In genomic region chr19:43464089-43464775, GRCh38 we compare ENCODE assay signal across 8 cellular contexts. TPM values are rescaled to one million over a fixed set of nuclear protein-coding genes. Genes with fewer than 3 reads are reported as not detected.
DNase-seq lines count a peak whose midpoint lies in the region; ATAC-seq, FAIRE-seq and TF ChIP-seq lines count a peak whose summit lies in the region.

No MANE protein-coding gene starts in this region.

- peak; percentile 79 for ATAC-seq in K562

- H3K4me1 ChIP-seq in K562 (replicated peaks in 1 of 2; ENCODE audit: control insufficient read depth in 2 of 2, insufficient read depth in 2 of 2, low read length in 2 of 2) (peaks cover 19 to 27% of the 10 kb centered on the region in 2 experiments), keratinocyte (ENCODE audit: control insufficient read depth, extremely low read depth, insufficient read depth, low read length) (peaks cover 41% of the 10 kb centered on the region)

- DNase-seq in GM13976 (ENCODE audit: low spot score) (peak; percentile 87), HEK293T (ENCODE audit: extremely low spot score) (peak; percentile 71), NCI-H82 treated with DMSO at 0.1 percent for 48 hours (lab: John Stamatoyannopoulos, UW; ENCODE audit: unreplicated experiment) (peak; percentile 31), K562 (ENCODE audit: extremely low read depth in 1 of 4, low spot score in 3 of 4) (peak; percentile 73 to 86 (median 82)), keratinocyte (ENCODE audit: low read depth, low spot score) (no peak), HuH-7.5 (ENCODE audit: low spot score) (no peak), pons (ENCODE audit: low spot score) (no peak)
- DNase-seq in stimulated activated CD4-positive, alpha-beta T cell treated with anti-CD3 and anti-CD28 coated beads, Interleukin-4, amount 100 ng/mL, for 24 hours, result peak; percentile 72

- H4K20me1 ChIP-seq in K562 (replicated peaks; ENCODE audit: control insufficient read depth, insufficient read depth, low read length), result no peaks in the 10 kb centered on the region
- H4K20me1 ChIP-seq in keratinocyte (ENCODE audit: control insufficient read depth, extremely low read depth, insufficient read depth, low read length), result no peaks in the 10 kb centered on the region

- H3K4me2 ChIP-seq in K562 (ENCODE audit: insufficient read depth, low read length) (peak overlapping the region; percentile 94), keratinocyte (ENCODE audit: control insufficient read depth, extremely low read depth, insufficient read depth, low read depth, low read length) (peak overlapping the region; percentile 95)

- H3K36me3 ChIP-seq in K562 (ENCODE audit: control insufficient read depth, insufficient read depth, low read length) (no peaks in the 10 kb centered on the region), keratinocyte (ENCODE audit: control insufficient read depth in 2 of 2, extremely low read depth in 1 of 2, insufficient read depth in 2 of 2, low read length in 2 of 2) (peaks cover 7 to 19% of the 10 kb centered on the region in 2 experiments)

- no peaks in the 10 kb centered on the region for H3K9me1 ChIP-seq in K562 (ENCODE audit: control insufficient read depth, insufficient read depth, low read length)
- H3K9me1 ChIP-seq in keratinocyte (ENCODE audit: control insufficient read depth, extremely low read depth, insufficient read depth, low read length), result peaks cover 2% of the 10 kb centered on the region

- H3K79me2 ChIP-seq in K562 (ENCODE audit: control insufficient read depth, insufficient read depth, low read length) (no peaks in the 10 kb centered on the region), keratinocyte (ENCODE audit: control insufficient read depth, insufficient read depth, low read length) (peaks cover 10% of the 10 kb centered on the region)

- H2AFZ ChIP-seq in K562 (ENCODE audit: low read depth, low read length), result peak overlapping the region; percentile 98
- H2AFZ ChIP-seq in keratinocyte (ENCODE audit: control insufficient read depth, low read length), result peak overlapping the region; percentile 92

- no peak for TF ChIP-seq EP300 in K562 (IDR thresholded peaks at IDR 0.05; ENCODE audit: low read length)

- TF ChIP-seq CTCF in GM13976 (IDR thresholded peaks at IDR 0.05; ENCODE audit: borderline replicate concordance, control extremely low read depth, extremely low read depth, insufficient read depth, missing control alignments) (no peak), K562 (IDR thresholded peaks at IDR 0.05 in 2 of 3, conservative IDR thresholded peaks at IDR 0.05 in 1 of 3; ENCODE audit: insufficient read depth in 2 of 3, low read depth in 1 of 3, low read length in 3 of 3) (no peak), keratinocyte (optimal IDR thresholded peaks at IDR 0.05 in 1 of 3, IDR thresholded peaks at IDR 0.05 in 1 of 3, conservative IDR thresholded peaks at IDR 0.05 in 1 of 3; ENCODE audit: extremely low read depth in 1 of 3, insufficient read depth in 2 of 3, low read length in 3 of 3) (no peak)

- peak; percentile 26 for FAIRE-seq in K562 (lab: Jason Lieb, UNC)
- FAIRE-seq in keratinocyte (lab: Jason Lieb, UNC), result no peak

- TF ChIP-seq POLR2A in K562 (conservative IDR thresholded peaks at IDR 0.05), result no peak

- TF ChIP-seq RAD21 in K562 (CRISPR knock-in tag; conservative IDR thresholded peaks at IDR 0.05 in 1 of 2, IDR thresholded peaks at IDR 0.05 in 1 of 2), result no peak

- H3K27me3 ChIP-seq in K562 (ENCODE audit: control insufficient read depth in 2 of 2, insufficient read depth in 2 of 2, low read length in 2 of 2) (peaks cover 17 to 18% of the 10 kb centered on the region in 2 experiments; a peak in 4 of 5 replicates), keratinocyte (ENCODE audit: control insufficient read depth, extremely low read depth, insufficient read depth, low read length) (no peaks in the 10 kb centered on the region)

- H3K27ac ChIP-seq in K562 (ENCODE audit: extremely low read depth, low read depth, low read length) (no peak overlapping the region), keratinocyte (ENCODE audit: control insufficient read depth, insufficient read depth, low read length) (peak overlapping the region; percentile 76)

- H3K9me3 ChIP-seq in K562 (replicated peaks; ENCODE audit: control insufficient read depth, insufficient read depth, low read depth, low read length), result no peaks in the 10 kb centered on the region
- H3K9me3 ChIP-seq in keratinocyte (ENCODE audit: control insufficient read depth, low read depth, low read length), result no peaks in the 10 kb centered on the region

- POLR2A ChIA-PET in HEK293T (lab: Yijun Ruan, JAX), result interaction anchor here (0.8 to 2.1 kb wide), 2 partner anchors 11 to 40 kb away, joined by 3 to 11 read pairs; partner anchors contain the start of gene PHLDB3
- POLR2A ChIA-PET in K562 (lab: Yijun Ruan, JAX), result interaction anchor here (1.2 to 2.1 kb wide), 4 partner anchors 9 to 41 kb away, joined by 5 to 20 read pairs (median 6); no protein-coding TSS in a partner anchor

- BruUV-seq in K562 (replicated peaks; lab: Mats Ljungman, UMichigan), result no TSS peak

- CTCF ChIA-PET in HEK293T (lab: Yijun Ruan, JAX), result interaction anchor here (0.7 to 1.1 kb wide), 2 partner anchors 17 to 68 kb away, joined by 3 to 4 read pairs; no protein-coding TSS in a partner anchor
- CTCF ChIA-PET in K562 (lab: Yijun Ruan, JAX; ENCODE audit: low intra/inter-chr PET ratio), result interaction anchor here (0.9 kb wide), 1 partner anchor 55 kb away, joined by 3 read pairs; no protein-coding TSS in a partner anchor

- H3K4me3 ChIP-seq in K562 (peak overlapping the region; percentile 67), keratinocyte (ENCODE audit: control insufficient read depth in 2 of 3, extremely low read depth in 1 of 3, insufficient read depth in 2 of 3, low read depth in 1 of 3, low read length in 3 of 3) (peak overlapping the region; percentile 63 to 84 (median 71))

- 8% methylated on average over 36 of the region's 36 CpGs for WGBS in K562 (ENCODE audit: insufficient coverage, low coverage, missing lambda C conversion rate)

- in situ Hi-C loops in GM13976 (cut with MboI; ENCODE audit: low sequenced_read_pairs, unreplicated experiment), result no loop called here
- in situ Hi-C loops in K562 (cut with MboI), result no loop called here

- H3K9ac ChIP-seq in K562 (ENCODE audit: insufficient read depth in 1 of 2, low read depth in 2 of 2, low read length in 2 of 2) (peak overlapping the region in 1 of 2 experiments; percentile 92; a peak in 3 of 4 replicates), keratinocyte (ENCODE audit: control insufficient read depth, extremely low read depth, insufficient read depth, low read length) (peak overlapping the region; percentile 90)

- dilution Hi-C loops in keratinocyte (cut with MboI; ENCODE audit: extremely low pct_ligation_motif_present, low sequenced_read_pairs), result no loop called here

- intact Hi-C loops in K562 (cut with micrococcal nuclease), result loop anchor here (5.0 kb wide), 1 partner anchor 38 kb away; the partner anchor contains the start of gene PHLDB3

RNA-seq across cellular contexts. Expression of gene LYPD3, which starts 1.2 kb away (rescaled TPM):
- 0.81 TPM in 1 of 2 replicates, not detected in the other for total RNA-seq in K562 (2011; cell fraction: chromatin; rRNA removed; ENCODE audit: low replicate concordance)
- total RNA-seq in K562 (2011; cell fraction: nucleolus; rRNA removed), result 0.26 and 0.67 TPM in 2 replicates
- 0.44 TPM in 1 of 2 replicates, not detected in the other for total RNA-seq in K562 (2011; cell fraction: nucleoplasm; rRNA removed)
- total RNA-seq in K562 (2014; rRNA removed) (0.18 and 0.20 TPM in 2 replicates), K562 (2014; rRNA removed; fragmentation: Illumina TruSeq; extraction: Trizol) (not detected in 2 replicates), K562 (2015; rRNA removed; fragmentation: Illumina TruSeq; extraction: Trizol) (0.22 TPM in 1 of 2 replicates, not detected in the other), K562 (2021) (0.31 and 0.33 TPM in 2 replicates)
- polyA plus RNA-seq in K562 (2011; rRNA removed) (0.28 and 0.64 TPM in 2 replicates), K562 (2014; fragmentation: Illumina TruSeq; extraction: Trizol) (0.26 and 0.27 TPM in 2 replicates), K562 (2014; fragmentation: Nextera tagmentation; extraction: Ambion mirVana) (under 1 TPM; 0.04 to 0.06 TPM), K562 (2014; rRNA removed) (0.17 and 0.19 TPM in 2 replicates), keratinocyte (163 to 303 TPM (median 166 TPM) in 3 replicates)
- polyA plus RNA-seq in K562 (2011; cell fraction: cytosol; rRNA removed), result 0.74 and 2.1 TPM in 2 replicates
- polyA plus RNA-seq in K562 (2011; cell fraction: nucleus; rRNA removed), result 1.2 and 1.6 TPM in 2 replicates
- polyA plus RNA-seq in K562 (2012), result 0.51 and 0.73 TPM in 2 replicates
- 0.11 and 0.12 TPM in 2 replicates for polyA minus RNA-seq in K562 (2011; rRNA and poly(A)+ RNA removed)
- not detected in 2 replicates for polyA minus RNA-seq in K562 (2011; cell fraction: cytosol; rRNA and poly(A)+ RNA removed)
- polyA minus RNA-seq in K562 (2011; cell fraction: nucleus; rRNA and poly(A)+ RNA removed), result 0.56 and 0.67 TPM in 2 replicates
- polyA plus RNA-seq in keratinocyte (2011; ENCODE audit: low read depth), result 170 TPM
- polyA plus RNA-seq in keratinocyte (2011; cell fraction: cytosol; rRNA removed), result 74.3 and 111 TPM in 2 replicates
- polyA plus RNA-seq in keratinocyte (2011; cell fraction: nucleus; rRNA removed), result 507 and 546 TPM in 2 replicates
- 196 and 682 TPM in 2 replicates for polyA plus RNA-seq in keratinocyte (2012; ENCODE audit: low replicate concordance)
- polyA minus RNA-seq in keratinocyte, result 74.7 to 199 TPM (median 145 TPM) in 3 replicates
- 127 TPM for polyA minus RNA-seq in keratinocyte (2011; cell fraction: cytosol; rRNA and poly(A)+ RNA removed)
- polyA minus RNA-seq in keratinocyte (2011; cell fraction: nucleus; rRNA and poly(A)+ RNA removed), result 228 and 253 TPM in 2 replicates

RNA-seq across cellular contexts. Expression of gene PHLDB3, which starts 40.3 kb away (rescaled TPM):
- total RNA-seq in K562 (2011; cell fraction: chromatin; rRNA removed; ENCODE audit: low replicate concordance), result 14.2 and 34.8 TPM in 2 replicates
- 26.8 and 32.0 TPM in 2 replicates for total RNA-seq in K562 (2011; cell fraction: nucleolus; rRNA removed)
- 21.6 and 22.4 TPM in 2 replicates for total RNA-seq in K562 (2011; cell fraction: nucleoplasm; rRNA removed)
- total RNA-seq in K562 (2014; rRNA removed) (23.5 and 28.0 TPM in 2 replicates), K562 (2014; rRNA removed; fragmentation: Illumina TruSeq; extraction: Trizol) (1.1 and 1.6 TPM in 2 replicates), K562 (2015; rRNA removed; fragmentation: Illumina TruSeq; extraction: Trizol) (5.4 and 6.4 TPM in 2 replicates), K562 (2021) (11.8 and 12.7 TPM in 2 replicates)
- polyA plus RNA-seq in K562 (2011; rRNA removed) (3.5 and 6.1 TPM in 2 replicates), K562 (2014; fragmentation: Illumina TruSeq; extraction: Trizol) (3.9 and 6.7 TPM in 2 replicates), K562 (2014; fragmentation: Nextera tagmentation; extraction: Ambion mirVana) (under 1 TPM; 0.04 to 0.06 TPM), K562 (2014; rRNA removed) (5.2 and 11.4 TPM in 2 replicates), keratinocyte (6.1 to 9.8 TPM (median 6.7 TPM) in 3 replicates)
- 4.1 and 7.2 TPM in 2 replicates for polyA plus RNA-seq in K562 (2011; cell fraction: cytosol; rRNA removed)
- 14.5 and 21.6 TPM in 2 replicates for polyA plus RNA-seq in K562 (2011; cell fraction: nucleus; rRNA removed)
- 6.0 and 10.5 TPM in 2 replicates for polyA plus RNA-seq in K562 (2012)
- polyA minus RNA-seq in K562 (2011; rRNA and poly(A)+ RNA removed), result 2.2 and 2.6 TPM in 2 replicates
- polyA minus RNA-seq in K562 (2011; cell fraction: cytosol; rRNA and poly(A)+ RNA removed), result 6.7 and 8.9 TPM in 2 replicates
- polyA minus RNA-seq in K562 (2011; cell fraction: nucleus; rRNA and poly(A)+ RNA removed), result 11.0 and 13.3 TPM in 2 replicates
- 33.2 TPM for polyA plus RNA-seq in keratinocyte (2011; ENCODE audit: low read depth)
- polyA plus RNA-seq in keratinocyte (2011; cell fraction: cytosol; rRNA removed), result 3.1 and 8.6 TPM in 2 replicates
- 18.6 and 24.0 TPM in 2 replicates for polyA plus RNA-seq in keratinocyte (2011; cell fraction: nucleus; rRNA removed)
- 7.2 and 32.9 TPM in 2 replicates for polyA plus RNA-seq in keratinocyte (2012; ENCODE audit: low replicate concordance)
- 4.3 to 7.6 TPM (median 6.4 TPM) in 3 replicates for polyA minus RNA-seq in keratinocyte
- polyA minus RNA-seq in keratinocyte (2011; cell fraction: cytosol; rRNA and poly(A)+ RNA removed), result 12.3 TPM
- 16.4 and 21.0 TPM in 2 replicates for polyA minus RNA-seq in keratinocyte (2011; cell fraction: nucleus; rRNA and poly(A)+ RNA removed)

RNA-seq across cellular contexts. Expression of gene TEX101, which starts 49.5 kb away (rescaled TPM):
- not detected in 2 replicates for total RNA-seq in K562 (2011; cell fraction: chromatin; rRNA removed; ENCODE audit: low replicate concordance)
- total RNA-seq in K562 (2011; cell fraction: nucleolus; rRNA removed), result not detected in 2 replicates
- total RNA-seq in K562 (2011; cell fraction: nucleoplasm; rRNA removed), result not detected in 2 replicates
- total RNA-seq in K562 (2014; rRNA removed), result not detected in 2 replicates
- total RNA-seq in K562 (2014; rRNA removed; fragmentation: Illumina TruSeq; extraction: Trizol), result not detected in 2 replicates
- total RNA-seq in K562 (2015; rRNA removed; fragmentation: Illumina TruSeq; extraction: Trizol), result not detected in 2 replicates
- total RNA-seq in K562 (2021), result not detected in 2 replicates
- polyA plus RNA-seq in K562 (2011; rRNA removed), result not detected in 2 replicates
- polyA plus RNA-seq in K562 (2011; cell fraction: cytosol; rRNA removed), result 0.07 TPM in 1 of 2 replicates, not detected in the other
- not detected in 2 replicates for polyA plus RNA-seq in K562 (2011; cell fraction: nucleus; rRNA removed)
- 0.25 TPM in 1 of 2 replicates, not detected in the other for polyA plus RNA-seq in K562 (2012)
- not detected in 2 replicates for polyA plus RNA-seq in K562 (2014; fragmentation: Illumina TruSeq; extraction: Trizol)
- polyA plus RNA-seq in K562 (2014; fragmentation: Nextera tagmentation; extraction: Ambion mirVana), result under 1 TPM; 0.10 to 0.14 TPM
- 0.36 TPM in 1 of 2 replicates, not detected in the other for polyA plus RNA-seq in K562 (2014; rRNA removed)
- polyA minus RNA-seq in K562 (2011; rRNA and poly(A)+ RNA removed), result not detected in 2 replicates
- not detected in 2 replicates for polyA minus RNA-seq in K562 (2011; cell fraction: cytosol; rRNA and poly(A)+ RNA removed)
- polyA minus RNA-seq in K562 (2011; cell fraction: nucleus; rRNA and poly(A)+ RNA removed), result not detected in 2 replicates
- polyA plus RNA-seq in keratinocyte, result 0.18 TPM in 1 of 3 replicates, not detected in the others
- polyA plus RNA-seq in keratinocyte (2011; ENCODE audit: low read depth), result 1.5 TPM
- polyA plus RNA-seq in keratinocyte (2011; cell fraction: cytosol; rRNA removed), result 0.11 TPM in 1 of 2 replicates, not detected in the other
- 0.15 and 0.23 TPM in 2 replicates for polyA plus RNA-seq in keratinocyte (2011; cell fraction: nucleus; rRNA removed)
- polyA plus RNA-seq in keratinocyte (2012; ENCODE audit: low replicate concordance), result 1.4 TPM in 1 of 2 replicates, not detected in the other
- polyA minus RNA-seq in keratinocyte, result not detected in 3 replicates
- not detected for polyA minus RNA-seq in keratinocyte (2011; cell fraction: cytosol; rRNA and poly(A)+ RNA removed)
- polyA minus RNA-seq in keratinocyte (2011; cell fraction: nucleus; rRNA and poly(A)+ RNA removed), result not detected in 2 replicates

Comparison
In these comparisons a context has a peak if more than half of its experiments do, and no peak if none do; other contexts are left out.
1. DNase-seq: peak in GM13976 (single experiment), HEK293T (single experiment), NCI-H82 treated with DMSO at 0.1 percent for 48 hours (single experiment), K562 (4 of 4) and stimulated activated CD4-positive, alpha-beta T cell treated with anti-CD3 and anti-CD28 coated beads, Interleukin-4, amount 100 ng/mL, for 24 hours (single experiment); none in keratinocyte (single experiment), HuH-7.5 (single experiment) and pons (single experiment).
2. RNA of gene LYPD3, which starts 1.2 kb away (polyA plus RNA-seq): 74.3 to 682 TPM in keratinocyte; 0.04 to 2.1 TPM in K562; every median in the first group is over 10 times any median in the second.